8 cellular contexts compared by ENCODE assay signal in genomic region chr22:50189849-50190181, GRCh38. TPM values are rescaled to one million over a fixed set of nuclear protein-coding genes. Genes with fewer than 3 reads are reported as not detected.
DNase-seq lines count a peak whose midpoint lies in the region; ATAC-seq, FAIRE-seq and TF ChIP-seq lines count a peak whose summit lies in the region.

No MANE protein-coding gene starts in this region.

- peaks cover 71% of the 10 kb centered on the region for H3K4me1 ChIP-seq in effector memory CD4-positive, alpha-beta T cell (ENCODE audit: control insufficient read depth, insufficient read depth, low read length, poor library complexity, severe bottlenecking)
- H3K4me1 ChIP-seq in pancreas = peaks cover 25 to 30% (median 26%) of the 10 kb centered on the region in 3 donors

- H3K4me3 ChIP-seq in GM08714 (ENCODE audit: low read length) = peak overlapping the region; percentile 45; the same call in 1 of the 2 replicates
- peak overlapping the region; percentile 68 for H3K4me3 ChIP-seq in effector memory CD4-positive, alpha-beta T cell (ENCODE audit: insufficient read depth, low read depth, low read length, poor library complexity, severe bottlenecking)
- H3K4me3 ChIP-seq in pancreas = peak overlapping the region in 2 of 4 donors; percentile 48

- H3K36me3 ChIP-seq in effector memory CD4-positive, alpha-beta T cell (ENCODE audit: control insufficient read depth, insufficient read depth, low read length) = peaks cover 15% of the 10 kb centered on the region
- peaks cover 0 to 7% (median 0%) of the 10 kb centered on the region in 3 donors for H3K36me3 ChIP-seq in pancreas

- 16 to 17% methylated on average over 4 of the region's 4 CpGs for WGBS in pancreas, 2 donors

- no peaks in the 10 kb centered on the region for H3K27me3 ChIP-seq in effector memory CD4-positive, alpha-beta T cell (replicated peaks; ENCODE audit: control insufficient read depth, insufficient read depth, low read length, poor library complexity, severe bottlenecking)
- H3K27me3 ChIP-seq in pancreas = no peaks in the 10 kb centered on the region

- TF ChIP-seq CTCF in pancreas (IDR thresholded peaks at IDR 0.05) = no peak
- no peak for TF ChIP-seq CTCF in GM10266 (IDR thresholded peaks at IDR 0.05; ENCODE audit: control insufficient read depth, insufficient read depth, low read depth, missing control alignments)

- no peak for FAIRE-seq in pancreas (lab: Jason Lieb, UNC)

- DNase-seq in NCI-H1694 (lab: John Stamatoyannopoulos, UW) (peak; percentile 81), pancreas (peak in 2 of 6 donors; percentile 50 to 74), GDM1 (lab: John Stamatoyannopoulos, UW) (no peak), GM10266 (ENCODE audit: extremely low spot score) (no peak)
- DNase-seq in effector memory CD4-positive, alpha-beta T cell = no peak
- no peak for DNase-seq in stimulated activated CD4-positive, alpha-beta T cell treated with anti-CD3 and anti-CD28 coated beads, Interleukin-2, amount 100 ng/mL, for 48 hours

- H3K9me3 ChIP-seq in effector memory CD4-positive, alpha-beta T cell (ENCODE audit: control insufficient read depth, low read length) = no peaks in the 10 kb centered on the region
- H3K9me3 ChIP-seq in pancreas = no peaks in the 10 kb centered on the region

- intact Hi-C loops in pancreas (cut with DNase I) = no loop called here

- peak overlapping the region; percentile 96 for H3K27ac ChIP-seq in effector memory CD4-positive, alpha-beta T cell (ENCODE audit: insufficient read depth, low read length, poor library complexity, severe bottlenecking)
- peak overlapping the region; percentile 80 to 82 (median 80) for H3K27ac ChIP-seq in pancreas

- ATAC-seq in pancreas = peak in 3 of 4 donors; percentile 1 to 8 (median 2)
- ATAC-seq in GM18868 (IDR thresholded peaks at IDR 0.05; ENCODE audit: unreplicated experiment) = no peak

RNA-seq across cellular contexts. Expression of gene TRABD, which starts 4.1 kb away (rescaled TPM):
- total RNA-seq in pancreas = 10 to 100 TPM; 25.9 to 64.1 (median 48.6) TPM
- 100 to 1,000 TPM; 104 to 107 TPM for polyA plus RNA-seq in pancreas

RNA-seq across cellular contexts. Expression of gene SELENOO, which starts 11.0 kb away (rescaled TPM):
- total RNA-seq in pancreas = 10 to 100 TPM; 11.6 to 17.8 (median 13.0) TPM
- polyA plus RNA-seq in pancreas = 10 to 100 TPM; 78.2 to 79.8 TPM

RNA-seq across cellular contexts. Expression of gene PANX2, which starts 19.3 kb away (rescaled TPM):
- total RNA-seq in pancreas = 1 to 10 TPM in 1 of 6 donors, under 1 TPM in 5; 0.31 to 1.2 (median 0.60) TPM
- 1 to 10 TPM in 1 of 2 donors, under 1 TPM in 1; 0.68 to 3.5 TPM for polyA plus RNA-seq in pancreas

RNA-seq across cellular contexts. Expression of gene TUBGCP6, which starts 55.0 kb away (rescaled TPM):
- 10 to 100 TPM; 19.2 to 36.7 (median 26.8) TPM for total RNA-seq in pancreas
- polyA plus RNA-seq in pancreas = 100 to 1,000 TPM; 109 to 139 TPM
